ENCODE assay signal across 8 cellular contexts in genomic region chr17:57868007-57868774, GRCh38. TPM values are rescaled to one million over a fixed set of nuclear protein-coding genes. Genes with fewer than 3 reads are reported as not detected.
A peak's percentile ranks its signal among the peaks of the same experiment; 100 is the strongest.
DNase-seq lines count a peak whose midpoint lies in the region; ATAC-seq and TF ChIP-seq lines count a peak whose summit lies in the region.

No MANE protein-coding gene starts in this region.

- H3K36me3 Mint-ChIP-seq in effector memory CD8-positive, alpha-beta T cell (ENCODE audit: insufficient read depth): peaks cover 3% of the 10 kb centered on the region
- peaks cover 24% of the 10 kb centered on the region for H3K36me3 Mint-ChIP-seq in mesothelial cell of epicardium

- H3K4me3 Mint-ChIP-seq in effector memory CD8-positive, alpha-beta T cell: no peak overlapping the region
- no peak overlapping the region for H3K4me3 Mint-ChIP-seq in mesothelial cell of epicardium

- H3K27me3 ChIP-seq in vagina: no peaks in the 10 kb centered on the region

- peak; percentile 80 for ATAC-seq in GM18909 (IDR thresholded peaks at IDR 0.05; ENCODE audit: poor library complexity, unreplicated experiment)
- peak; percentile 86 for ATAC-seq in HG03432 (IDR thresholded peaks at IDR 0.05; ENCODE audit: unreplicated experiment)
- ATAC-seq in effector memory CD8-positive, alpha-beta T cell (replicated peaks): peak; percentile 37

- no peak overlapping the region for H3K4me3 ChIP-seq in vagina

- peaks cover 57% of the 10 kb centered on the region for H3K4me1 ChIP-seq in vagina

- H3K27ac Mint-ChIP-seq in effector memory CD8-positive, alpha-beta T cell: peak overlapping the region in 1 of 2 donors; percentile 26
- peak overlapping the region; percentile 83 for H3K27ac Mint-ChIP-seq in mesothelial cell of epicardium

- peak overlapping the region; percentile 88 for H3K27ac ChIP-seq in vagina

- no peaks in the 10 kb centered on the region for H3K9me3 Mint-ChIP-seq in effector memory CD8-positive, alpha-beta T cell
- no peaks in the 10 kb centered on the region for H3K9me3 Mint-ChIP-seq in mesothelial cell of epicardium

- H3K27me3 Mint-ChIP-seq in effector memory CD8-positive, alpha-beta T cell: peaks cover 33 to 62% of the 10 kb centered on the region in 2 donors
- H3K27me3 Mint-ChIP-seq in mesothelial cell of epicardium (ENCODE audit: low read depth): no peaks in the 10 kb centered on the region

- H3K36me3 ChIP-seq in vagina: peaks cover 0 to 23% of the 10 kb centered on the region in 2 donors

- no peaks in the 10 kb centered on the region for H3K4me1 Mint-ChIP-seq in effector memory CD8-positive, alpha-beta T cell (ENCODE audit: low read depth in 2 of 2)
- H3K4me1 Mint-ChIP-seq in mesothelial cell of epicardium: peaks cover 38% of the 10 kb centered on the region

- DNase-seq in COLO829 (ENCODE audit: low spot score): peak; percentile 49
- peak; percentile 73 for DNase-seq in SIG-M5 (lab: John Stamatoyannopoulos, UW)
- no peak for DNase-seq in effector memory CD8-positive, alpha-beta T cell
- DNase-seq in mesothelial cell of epicardium (ENCODE audit: low spot score in 2 of 2, unreplicated experiment in 2 of 2): no peak
- no peak for DNase-seq in vagina (ENCODE audit: extremely low spot score in 2 of 2)
- no peak for DNase-seq in NK-92 treated with Interleukin-12 subunit alpha and Interleukin-12 subunit beta, amount 100 ng/mL, for 24 hours (lab: John Stamatoyannopoulos, UW)

- H3K9me3 ChIP-seq in vagina: no peaks in the 10 kb centered on the region

- intact Hi-C loops in vagina (cut with DNase I): no loop called here

- TF ChIP-seq CTCF in mesothelial cell of epicardium (IDR thresholded peaks at IDR 0.05; ENCODE audit: unreplicated experiment) (no peak), vagina (IDR thresholded peaks at IDR 0.05) (peak in 1 of 3 experiments; percentile 48)

- no peak for TF ChIP-seq POLR2A in vagina (IDR thresholded peaks at IDR 0.05)

RNA-seq across cellular contexts. Expression of gene MRPS23, which starts 18.3 kb away (rescaled TPM):
- total RNA-seq in mesothelial cell of epicardium: 39.9 to 44.5 TPM (median 42.1 TPM) in 3 replicates
- 6.9 TPM for total RNA-seq in vagina

Comparison
In these comparisons a context has a peak if more than half of its experiments do, and no peak if none do; other contexts are left out.
1. DNase-seq: peak in COLO829 (single experiment) and SIG-M5 (single experiment); none in effector memory CD8-positive, alpha-beta T cell (0 of 3), mesothelial cell of epicardium (0 of 2), vagina (0 of 2) and NK-92 treated with Interleukin-12 subunit alpha and Interleukin-12 subunit beta, amount 100 ng/mL, for 24 hours (single experiment).
2. Peak in every context shown above with its lines, with median percentiles within 50 percentile points of each other: ATAC-seq.